ENCODE assay signal across 21 cellular contexts in the genomic region with DNA sequence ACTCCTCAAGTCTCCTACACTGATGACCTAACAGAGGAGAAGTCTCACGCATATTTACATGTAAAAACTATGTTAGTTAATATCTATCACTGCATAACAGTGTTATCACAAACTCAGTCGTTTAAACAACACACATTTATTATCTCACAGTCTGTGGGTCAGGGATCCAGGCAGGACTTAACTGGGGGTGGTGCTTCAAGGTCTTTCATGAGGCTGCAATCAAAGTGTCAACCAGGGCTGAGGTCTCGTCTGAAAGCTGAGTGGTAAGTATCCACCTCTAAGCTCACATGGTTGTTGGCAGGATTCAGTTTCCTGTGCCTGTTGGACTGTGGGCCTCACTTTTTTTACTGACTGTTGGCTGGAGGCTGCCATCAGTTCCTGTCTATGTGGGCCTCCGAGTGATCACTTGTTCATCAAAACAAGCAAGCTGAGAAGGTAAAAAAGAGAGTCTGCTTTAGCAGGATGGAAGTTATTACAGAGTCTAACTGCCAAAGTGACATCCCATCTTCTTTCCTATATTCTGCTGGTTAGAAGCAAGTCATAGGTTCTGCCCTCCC.
DNase-seq lines count a peak whose midpoint lies in the region; ATAC-seq, FAIRE-seq and TF ChIP-seq lines count a peak whose summit lies in the region.
"Had no signal": no experiment of that assay in that cellular context is flagged by ENCODE, and none has a peak within 500 bp of the region (broad histone marks: within the 10 kb centered on the region; RNA-seq: fewer than 3 reads in every experiment).

No MANE protein-coding gene starts in this region.

- peak overlapping the region; percentile 56 for H2AFZ ChIP-seq in GM12878 (ENCODE audit: control insufficient read depth, low read depth, low read length)

- H3K27ac ChIP-seq in HEK293 (ENCODE audit: extremely low read depth, low read depth, low read length) (peak overlapping the region; percentile 70; the same call in 1 of the 2 replicates), GM12878 (ENCODE audit: control insufficient read depth, insufficient read depth) (peak overlapping the region; percentile 55), left ventricle myocardium inferior (replicated peaks) (no peak overlapping the region)
- H3K27ac ChIP-seq: upper lobe of left lung had no signal

- RAD21 ChIA-PET in GM12878 (lab: Charles Lee; ENCODE audit: unreplicated experiment): no interaction called here

- peaks cover 24% of the 10 kb centered on the region for H3K4me1 Mint-ChIP-seq in nephron
- H3K4me1 Mint-ChIP-seq in stimulated activated naive CD8-positive, alpha-beta T cell treated with anti-CD3 and anti-CD28 coated beads, Interleukin-15, amount 100 ng/mL, for 72 hours: no peaks in the 10 kb centered on the region
- H3K4me1 Mint-ChIP-seq: activated B cell treated with CpG ODN at 0.5 μM for 24 hours; activated naive CD8-positive, alpha-beta T cell treated with anti-CD3 and anti-CD28 coated beads for 36 hours; B cell; IgD-negative memory B cell; immature natural killer cell had no signal

- H3K4me1 ChIP-seq in HEK293 (ENCODE audit: control insufficient read depth, insufficient read depth, low read length) (peaks cover 14% of the 10 kb centered on the region), GM12878 (ENCODE audit: control insufficient read depth, insufficient read depth, low read length) (peaks cover 8% of the 10 kb centered on the region), left ventricle myocardium inferior (peaks cover 17% of the 10 kb centered on the region)
- H3K4me1 ChIP-seq: upper lobe of left lung had no signal

- no peak for TF ChIP-seq RAD21 in GM12878 (IDR thresholded peaks at IDR 0.05; ENCODE audit: insufficient read depth, low read depth, low read length)

- no peaks in the 10 kb centered on the region for H3K27me3 Mint-ChIP-seq in nephron (ENCODE audit: low read depth)
- H3K27me3 Mint-ChIP-seq in stimulated activated naive CD8-positive, alpha-beta T cell treated with anti-CD3 and anti-CD28 coated beads, Interleukin-15, amount 100 ng/mL, for 72 hours: peaks cover 19% of the 10 kb centered on the region
- H3K27me3 Mint-ChIP-seq: activated B cell treated with CpG ODN at 0.5 μM for 24 hours; activated naive CD8-positive, alpha-beta T cell treated with anti-CD3 and anti-CD28 coated beads for 36 hours had no signal

- 59% methylated on average over 4 of the region's 4 CpGs for WGBS in GM12878 (ENCODE audit: insufficient coverage, insufficient replicate concordance, low lambda C conversion rate, missing lambda C conversion rate)

- no peak for TF ChIP-seq EP300 in GM12878 (IDR thresholded peaks at IDR 0.05; ENCODE audit: borderline replicate concordance in 1 of 2, control insufficient read depth in 1 of 2, low read depth in 2 of 2, low read length in 2 of 2)

- BruUV-seq in GM12878 (replicated peaks; lab: Mats Ljungman, UMichigan): no TSS peak

- no peaks in the 10 kb centered on the region for H3K79me2 ChIP-seq in GM12878 (ENCODE audit: control insufficient read depth, insufficient read depth, low read length)

- TF ChIP-seq CTCF in HEK293 (tag by site-specific recombination; IDR thresholded peaks at IDR 0.05): no peak
- TF ChIP-seq CTCF in GM12878 (IDR thresholded peaks at IDR 0.05 in 2 of 3, conservative IDR thresholded peaks at IDR 0.05 in 1 of 3; ENCODE audit: control insufficient read depth in 2 of 3, extremely low read depth in 1 of 3, insufficient read depth in 1 of 3, low read depth in 3 of 3, low read length in 3 of 3): no peak
- no peak for TF ChIP-seq CTCF in nephron (IDR thresholded peaks at IDR 0.05; ENCODE audit: unreplicated experiment in 3 of 3)
- no peak for TF ChIP-seq CTCF in left ventricle myocardium inferior (IDR thresholded peaks at IDR 0.05; ENCODE audit: borderline replicate concordance)

- H3K9me3 ChIP-seq in HEK293 (ENCODE audit: control insufficient read depth, insufficient read depth, low read depth, low read length) (no peaks in the 10 kb centered on the region), GM12878 (replicated peaks; ENCODE audit: control insufficient read depth, insufficient read depth, low read length) (no peaks in the 10 kb centered on the region; the same call in 1 of the 3 replicates), left ventricle myocardium inferior (replicated peaks) (peaks cover 12% of the 10 kb centered on the region)
- H3K9me3 ChIP-seq: upper lobe of left lung had no signal

- SMC1A ChIA-PET in GM12878 (lab: Charles Lee; ENCODE audit: uncharacterized antibody, unreplicated experiment): no interaction called here

- FAIRE-seq in GM12878 (lab: Jason Lieb, UNC): no peak
- FAIRE-seq: bronchial epithelial cell had no signal

- POLR2A ChIA-PET in HEK293 (lab: Yijun Ruan, JAX) (no interaction called here), GM12878 (lab: Charles Lee) (no interaction called here)

- CTCF ChIA-PET in HEK293 (lab: Yijun Ruan, JAX) (no interaction called here), GM12878 (lab: Yijun Ruan, JAX) (no interaction called here)

- intact Hi-C loops in GM12878 (cut with micrococcal nuclease; ENCODE audit: unreplicated experiment): no loop called here
- intact Hi-C loops in left ventricle myocardium inferior (cut with micrococcal nuclease): no loop called here

- H3K27me3 ChIP-seq in GM12878 (replicated peaks in 1 of 2; ENCODE audit: control insufficient read depth in 2 of 2, insufficient read depth in 2 of 2, low read length in 1 of 2): no peaks in the 10 kb centered on the region
- H3K27me3 ChIP-seq in left ventricle myocardium inferior (ENCODE audit: low read depth): no peaks in the 10 kb centered on the region
- H3K27me3 ChIP-seq: upper lobe of left lung had no signal

- H4K20me1 ChIP-seq in GM12878 (ENCODE audit: control insufficient read depth, insufficient read depth): no peaks in the 10 kb centered on the region

- peak overlapping the region; percentile 57 to 82 (median 61) for H3K27ac Mint-ChIP-seq in nephron
- H3K27ac Mint-ChIP-seq in stimulated activated naive CD8-positive, alpha-beta T cell treated with anti-CD3 and anti-CD28 coated beads, Interleukin-15, amount 100 ng/mL, for 72 hours: no peak overlapping the region
- H3K27ac Mint-ChIP-seq: activated B cell treated with CpG ODN at 0.5 μM for 24 hours; activated naive CD8-positive, alpha-beta T cell treated with anti-CD3 and anti-CD28 coated beads for 36 hours; B cell; immature natural killer cell; T-helper 1 cell treated with Interleukin-12 subunit alpha and Interleukin-12 subunit beta and Interleukin-4 antibody, amounts not matched to agents 30 μg/mL and 1 μg/mL, for 36 hours had no signal

- peaks cover 8% of the 10 kb centered on the region for H3K9me3 Mint-ChIP-seq in nephron
- no peaks in the 10 kb centered on the region for H3K9me3 Mint-ChIP-seq in stimulated activated naive CD8-positive, alpha-beta T cell treated with anti-CD3 and anti-CD28 coated beads, Interleukin-15, amount 100 ng/mL, for 72 hours
- H3K9me3 Mint-ChIP-seq: activated naive CD8-positive, alpha-beta T cell treated with anti-CD3 and anti-CD28 coated beads for 36 hours; T-helper 1 cell treated with Interleukin-12 subunit alpha and Interleukin-12 subunit beta and Interleukin-4 antibody, amounts not matched to agents 30 μg/mL and 1 μg/mL, for 36 hours had no signal

- in situ Hi-C loops in GM12878 (cut with MboI): no loop called here

- no peak overlapping the region for H3K4me2 ChIP-seq in GM12878 (ENCODE audit: control insufficient read depth, insufficient read depth)

- H3K9ac ChIP-seq in GM12878 (ENCODE audit: control insufficient read depth, insufficient read depth, low read length): no peak overlapping the region

- DNase-seq in GM12878 (ENCODE audit: low read depth, low spot score) (no peak), NCI-H510A (lab: John Stamatoyannopoulos, UW) (no peak), HuH-7.5 (ENCODE audit: low spot score) (no peak), left ventricle myocardium inferior (no peak)
- no peak for DNase-seq in stimulated activated naive CD8-positive, alpha-beta T cell treated with anti-CD3 and anti-CD28 coated beads, Interleukin-15, amount 100 ng/mL, for 72 hours
- DNase-seq: activated B cell treated with CpG ODN at 0.5 μM for 24 hours; activated naive CD8-positive, alpha-beta T cell treated with anti-CD3 and anti-CD28 coated beads for 36 hours; immature natural killer cell; mesendoderm; MV-4-11; right cardiac atrium; Right ventricle myocardium superior; stimulated activated naive CD8-positive, alpha-beta T cell treated with anti-CD3 and anti-CD28 coated beads, Interleukin-15, Interleukin-2, amounts not matched to agents 100 U/mL and 50 U/mL, for 24 hours; upper lobe of left lung had no signal

- peak; percentile 5 for ATAC-seq in GM18520 (IDR thresholded peaks at IDR 0.05; ENCODE audit: unreplicated experiment)
- no peak; the same call in 2 of the 3 replicates for ATAC-seq in GM12878
- no peak for ATAC-seq in stimulated activated naive CD8-positive, alpha-beta T cell treated with anti-CD3 and anti-CD28 coated beads, Interleukin-15, amount 100 ng/mL, for 72 hours
- ATAC-seq: stimulated activated naive CD8-positive, alpha-beta T cell treated with anti-CD3 and anti-CD28 coated beads, Interleukin-15, Interleukin-2, amounts not matched to agents 100 U/mL and 50 U/mL, for 24 hours had no signal

- TF ChIP-seq POLR2A in GM12878 (IDR thresholded peaks at IDR 0.05; ENCODE audit: low read depth, low read length): no peak

- no peaks in the 10 kb centered on the region for H3K36me3 Mint-ChIP-seq in nephron (ENCODE audit: low read depth)
- H3K36me3 Mint-ChIP-seq: activated naive CD8-positive, alpha-beta T cell treated with anti-CD3 and anti-CD28 coated beads for 36 hours; IgD-negative memory B cell; immature natural killer cell had no signal

- no peaks in the 10 kb centered on the region for H3K36me3 ChIP-seq in HEK293 (ENCODE audit: control insufficient read depth in 2 of 2, insufficient read depth in 1 of 2, low read length in 2 of 2)
- no peaks in the 10 kb centered on the region for H3K36me3 ChIP-seq in GM12878 (ENCODE audit: control insufficient read depth in 2 of 2, insufficient read depth in 2 of 2, low read length in 1 of 2)
- H3K36me3 ChIP-seq in left ventricle myocardium inferior: no peaks in the 10 kb centered on the region
- H3K36me3 ChIP-seq: upper lobe of left lung had no signal

- H3K4me3 ChIP-seq in HEK293 (ENCODE audit: low read depth, low read length) (no peak overlapping the region), GM12878 (no peak overlapping the region), left ventricle myocardium inferior (no peak overlapping the region)
- H3K4me3 ChIP-seq: upper lobe of left lung had no signal

- H3K4me3 Mint-ChIP-seq in nephron: no peak overlapping the region
- no peak overlapping the region for H3K4me3 Mint-ChIP-seq in stimulated activated naive CD8-positive, alpha-beta T cell treated with anti-CD3 and anti-CD28 coated beads, Interleukin-15, amount 100 ng/mL, for 72 hours
- H3K4me3 Mint-ChIP-seq: activated B cell treated with CpG ODN at 0.5 μM for 24 hours; activated naive CD8-positive, alpha-beta T cell treated with anti-CD3 and anti-CD28 coated beads for 36 hours; B cell; IgD-negative memory B cell; immature natural killer cell; T-helper 1 cell treated with Interleukin-12 subunit alpha and Interleukin-12 subunit beta and Interleukin-4 antibody, amounts not matched to agents 30 μg/mL and 1 μg/mL, for 36 hours had no signal

TF ChIP-seq in HEK293, 187 proteins besides CTCF, POLR2A, EP300 and RAD21 (continues in another document):
- TF ChIP-seq ZNF555 (tag by site-specific recombination; conservative IDR thresholded peaks at IDR 0.05): no peak

Comparison
In these comparisons a context has a peak if more than half of its experiments do, and no peak if none do; other contexts are left out.
1. H3K27ac Mint-ChIP-seq: peak in nephron (3 of 3); none in stimulated activated naive CD8-positive, alpha-beta T cell treated with anti-CD3 and anti-CD28 coated beads, Interleukin-15, amount 100 ng/mL, for 72 hours (0 of 2).